11 cellular contexts compared by ENCODE assay signal in the genomic region with DNA sequence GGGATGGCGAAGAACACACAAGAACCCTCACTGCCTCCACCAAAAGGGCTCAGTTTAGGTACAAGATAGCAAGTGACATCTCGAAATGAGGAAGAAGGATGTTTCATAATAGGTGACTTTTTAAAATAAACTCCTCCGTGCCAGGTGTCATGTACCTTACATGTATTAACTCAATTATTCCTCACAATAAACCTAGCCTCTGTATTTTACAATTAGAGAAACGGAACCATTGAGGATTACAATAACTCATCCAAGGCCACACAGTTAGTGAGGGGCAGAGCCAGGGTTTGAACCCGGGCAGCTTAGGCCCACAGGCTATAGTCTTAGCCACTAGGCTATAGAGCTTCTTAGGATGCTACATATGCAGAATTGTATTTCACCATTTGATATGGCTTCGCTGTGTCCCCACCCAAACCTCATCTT. TPM values are rescaled to one million over a fixed set of nuclear protein-coding genes. Genes with fewer than 3 reads are reported as not detected.
DNase-seq lines count a peak whose midpoint lies in the region; ATAC-seq and TF ChIP-seq lines count a peak whose summit lies in the region.
"Had no signal": no experiment of that assay in that cellular context is flagged by ENCODE, and none has a peak within 500 bp of the region (broad histone marks: within the 10 kb centered on the region; RNA-seq: fewer than 3 reads in every experiment).

No MANE protein-coding gene starts in this region.

- no peaks in the 10 kb centered on the region for H3K27me3 ChIP-seq in mammary epithelial cell (ENCODE audit: insufficient read depth, low read length)
- peaks cover 0 to 10% of the 10 kb centered on the region in 2 donors for H3K27me3 ChIP-seq in breast epithelium
- no peaks in the 10 kb centered on the region for H3K27me3 ChIP-seq in RWPE2 (ENCODE audit: insufficient read depth, poor library complexity, severe bottlenecking)

- dilution Hi-C loops in mammary epithelial cell (cut with HindIII; ENCODE audit: low sequenced_read_pairs) = no loop called here

- H3K27me3 Mint-ChIP-seq in stimulated activated naive B cell treated with anti-CD40 and anti-IgM and Interleukin-4, amounts not matched to agents 10 μg/mL and 1 μg/mL and 100 μg/mL, for 72 hours = peaks cover 54 to 81% of the 10 kb centered on the region in 2 donors
- peaks cover 84 to 97% of the 10 kb centered on the region in 2 donors for H3K27me3 Mint-ChIP-seq in effector memory CD8-positive, alpha-beta T cell

- TF ChIP-seq CTCF in mammary epithelial cell (conservative IDR thresholded peaks at IDR 0.05 in 1 of 2, IDR thresholded peaks at IDR 0.05 in 1 of 2; ENCODE audit: extremely low read depth in 1 of 2, insufficient read depth in 1 of 2, low read depth in 1 of 2, low read length in 2 of 2) = no peak
- TF ChIP-seq CTCF in breast epithelium (IDR thresholded peaks at IDR 0.05) = no peak
- no peak for TF ChIP-seq CTCF in RWPE2 (IDR thresholded peaks at IDR 0.05; ENCODE audit: poor library complexity, severe bottlenecking)
- no peak for TF ChIP-seq CTCF in foreskin fibroblast (IDR thresholded peaks at IDR 0.05; ENCODE audit: low read depth, low read length)

- peaks cover 3 to 7% of the 10 kb centered on the region in 2 donors for H3K4me1 Mint-ChIP-seq in stimulated activated naive B cell treated with anti-CD40 and anti-IgM and Interleukin-4, amounts not matched to agents 10 μg/mL and 1 μg/mL and 100 μg/mL, for 72 hours
- H3K4me1 Mint-ChIP-seq in effector memory CD8-positive, alpha-beta T cell (ENCODE audit: low read depth in 2 of 2) = peaks cover 0 to 3% of the 10 kb centered on the region in 2 donors

- DNase-seq in mammary epithelial cell = peak; percentile 57
- DNase-seq in breast epithelium (ENCODE audit: low spot score in 2 of 2) = no peak
- no peak for DNase-seq in RWPE2 (ENCODE audit: low spot score)
- DNase-seq in foreskin fibroblast = no peak
- DNase-seq in stimulated activated naive B cell treated with anti-CD40 and anti-IgM and Interleukin-4, amounts not matched to agents 10 μg/mL and 1 μg/mL and 100 μg/mL, for 72 hours = no peak
- no peak for DNase-seq in effector memory CD8-positive, alpha-beta T cell
- no peak for DNase-seq in AG08396 (ENCODE audit: low spot score)
- no peak for DNase-seq in activated CD4-positive, alpha-beta T cell treated with anti-CD3 and anti-CD28 coated beads, Interleukin-2, amount 50 U/mL, for 4 hours
- DNase-seq: naive thymus-derived CD8-positive, alpha-beta T cell; NCI-H226 had no signal

- H3K4me3 Mint-ChIP-seq in stimulated activated naive B cell treated with anti-CD40 and anti-IgM and Interleukin-4, amounts not matched to agents 10 μg/mL and 1 μg/mL and 100 μg/mL, for 72 hours = no peak overlapping the region
- no peak overlapping the region for H3K4me3 Mint-ChIP-seq in effector memory CD8-positive, alpha-beta T cell

- no peaks in the 10 kb centered on the region for H3K36me3 ChIP-seq in mammary epithelial cell (ENCODE audit: insufficient read depth, low read length)
- H3K36me3 ChIP-seq in breast epithelium = no peaks in the 10 kb centered on the region
- no peaks in the 10 kb centered on the region for H3K36me3 ChIP-seq in RWPE2 (ENCODE audit: low read depth)
- H3K36me3 ChIP-seq: thoracic aorta had no signal

- peak overlapping the region in 1 of 3 experiments; percentile 67 for H3K4me3 ChIP-seq in mammary epithelial cell (replicated peaks in 1 of 3; ENCODE audit: insufficient read depth in 1 of 3, low read depth in 2 of 3, low read length in 3 of 3)
- peak overlapping the region in 1 of 3 donors; percentile 66 for H3K4me3 ChIP-seq in breast epithelium
- H3K4me3 ChIP-seq in RWPE2 (ENCODE audit: severe bottlenecking) = no peak overlapping the region
- peak overlapping the region; percentile 74 to 78 for H3K4me3 ChIP-seq in foreskin fibroblast (ENCODE audit: low read depth in 1 of 2, low read length in 2 of 2)

- H3K27ac ChIP-seq in mammary epithelial cell (ENCODE audit: insufficient read depth, low read depth, low read length) (no peak overlapping the region), breast epithelium (no peak overlapping the region), RWPE2 (ENCODE audit: poor library complexity, severe bottlenecking) (no peak overlapping the region)
- H3K27ac ChIP-seq: thoracic aorta had no signal

- H4K20me1 ChIP-seq in mammary epithelial cell (ENCODE audit: insufficient read depth, low read length) = no peaks in the 10 kb centered on the region

- H2AFZ ChIP-seq in mammary epithelial cell (ENCODE audit: low read depth, low read length) = peak overlapping the region; percentile 93

- no peaks in the 10 kb centered on the region for H3K36me3 Mint-ChIP-seq in stimulated activated naive B cell treated with anti-CD40 and anti-IgM and Interleukin-4, amounts not matched to agents 10 μg/mL and 1 μg/mL and 100 μg/mL, for 72 hours
- H3K36me3 Mint-ChIP-seq in effector memory CD8-positive, alpha-beta T cell (ENCODE audit: insufficient read depth) = no peaks in the 10 kb centered on the region
- H3K36me3 Mint-ChIP-seq: naive thymus-derived CD8-positive, alpha-beta T cell had no signal

- no peaks in the 10 kb centered on the region for H3K9me3 ChIP-seq in mammary epithelial cell (replicated peaks; ENCODE audit: insufficient read depth, low read length)
- H3K9me3 ChIP-seq in breast epithelium = no peaks in the 10 kb centered on the region
- H3K9me3 ChIP-seq in RWPE2 (ENCODE audit: severe bottlenecking) = no peaks in the 10 kb centered on the region
- H3K9me3 ChIP-seq: thoracic aorta had no signal

- H3K79me2 ChIP-seq in mammary epithelial cell (ENCODE audit: insufficient read depth, low read length) = no peaks in the 10 kb centered on the region

- intact Hi-C loops in mammary epithelial cell (cut with micrococcal nuclease) = no loop called here
- intact Hi-C loops in breast epithelium (cut with DNase I; ENCODE audit: low total_unique reads) = no loop called here

- no TSS peak for BruUV-seq in mammary epithelial cell (replicated peaks; lab: Mats Ljungman, UMichigan)

- CTCF ChIA-PET in mammary epithelial cell (lab: Charles Lee; ENCODE audit: low non-redundant PET) = no interaction called here

- peak; percentile 29; the same call in 1 of the 3 replicates for ATAC-seq in RWPE2 (ENCODE audit: low read depth)
- ATAC-seq in stimulated activated naive B cell treated with anti-CD40 and anti-IgM and Interleukin-4, amounts not matched to agents 10 μg/mL and 1 μg/mL and 100 μg/mL, for 72 hours (replicated peaks) = peak; percentile 30 to 40
- no peak for ATAC-seq in effector memory CD8-positive, alpha-beta T cell (replicated peaks)

- in situ Hi-C loops in mammary epithelial cell (cut with MboI; ENCODE audit: low sequenced_read_pairs in 2 of 2) = no loop called here

- TF ChIP-seq POLR2A in breast epithelium (IDR thresholded peaks at IDR 0.05) = no peak

- H3K27ac Mint-ChIP-seq in stimulated activated naive B cell treated with anti-CD40 and anti-IgM and Interleukin-4, amounts not matched to agents 10 μg/mL and 1 μg/mL and 100 μg/mL, for 72 hours = no peak overlapping the region
- H3K27ac Mint-ChIP-seq in effector memory CD8-positive, alpha-beta T cell = no peak overlapping the region
- H3K27ac Mint-ChIP-seq: naive thymus-derived CD8-positive, alpha-beta T cell had no signal

- H3K9ac ChIP-seq in mammary epithelial cell (ENCODE audit: insufficient read depth, low read length) = no peak overlapping the region

- peak overlapping the region; percentile 91 for H3K4me2 ChIP-seq in mammary epithelial cell (ENCODE audit: insufficient read depth, low read depth, low read length)

- 73% methylated on average over 6 of the region's 6 CpGs for WGBS in mammary epithelial cell (ENCODE audit: low coverage, missing lambda C conversion rate)

- peaks cover 49% of the 10 kb centered on the region for H3K4me1 ChIP-seq in mammary epithelial cell (ENCODE audit: insufficient read depth, low read length)
- H3K4me1 ChIP-seq in breast epithelium = peaks cover 0 to 6% of the 10 kb centered on the region in 2 donors
- H3K4me1 ChIP-seq in RWPE2 (ENCODE audit: insufficient read depth, poor library complexity, severe bottlenecking) = no peaks in the 10 kb centered on the region

- peaks cover 0 to 1% of the 10 kb centered on the region in 2 donors for H3K9me3 Mint-ChIP-seq in stimulated activated naive B cell treated with anti-CD40 and anti-IgM and Interleukin-4, amounts not matched to agents 10 μg/mL and 1 μg/mL and 100 μg/mL, for 72 hours
- no peaks in the 10 kb centered on the region for H3K9me3 Mint-ChIP-seq in effector memory CD8-positive, alpha-beta T cell

RNA-seq across cellular contexts. Expression of gene PAMR1, which starts 1.0 kb away (rescaled TPM):
- total RNA-seq in mammary epithelial cell (100 to 1,000 TPM in 1 of 2 donors, 1 to 10 TPM in 1; 7.6 to 118 TPM), breast epithelium (10 to 100 TPM in 2 of 3 donors, 1 to 10 TPM in 1; 8.8 to 36.4 (median 11.3) TPM)
- polyA plus RNA-seq in mammary epithelial cell = 4.2 TPM
- polyA minus RNA-seq in mammary epithelial cell = 2.1 TPM
- total RNA-seq: naive thymus-derived CD8-positive, alpha-beta T cell had no signal
- polyA plus RNA-seq: naive thymus-derived CD8-positive, alpha-beta T cell had no signal
